8 cellular contexts compared by ENCODE assay signal in genomic region chr13:113928701-113929627, GRCh38. TPM values are rescaled to one million over a fixed set of nuclear protein-coding genes. Genes with fewer than 3 reads are reported as not detected.
DNase-seq lines count a peak whose midpoint lies in the region; FAIRE-seq and TF ChIP-seq lines count a peak whose summit lies in the region.

No MANE protein-coding gene starts in this region.

- no peak overlapping the region for H3K4me3 ChIP-seq in liver (ENCODE audit: low read depth in 1 of 3, low read length in 3 of 3)
- H3K4me3 ChIP-seq in thyroid gland (replicated peaks in 1 of 3) = no peak overlapping the region

- H3K9me3 ChIP-seq in liver (ENCODE audit: control insufficient read depth in 4 of 4, low read length in 3 of 4) (no peaks in the 10 kb centered on the region), thyroid gland (no peaks in the 10 kb centered on the region)

- TF ChIP-seq RAD21 in liver (IDR thresholded peaks at IDR 0.05) = no peak

- no peak for FAIRE-seq in GM12892 (lab: Jason Lieb, UNC)

- H3K4me1 ChIP-seq in liver (ENCODE audit: control insufficient read depth in 4 of 4, insufficient read depth in 4 of 4, low read length in 3 of 4) (no peaks in the 10 kb centered on the region), thyroid gland (peaks cover 12 to 24% of the 10 kb centered on the region in 2 donors)

- 74% methylated on average over 26 of the region's 26 CpGs for WGBS in liver
- WGBS in thyroid gland, 2 donors = 50 to 100% methylated on average over 1 to 23 of the region's 26 CpGs

- no peak for TF ChIP-seq CTCF in liver (IDR thresholded peaks at IDR 0.05; ENCODE audit: low read depth, low read length, missing input control)
- no peak for TF ChIP-seq CTCF in thyroid gland (IDR thresholded peaks at IDR 0.05)

- no peak for TF ChIP-seq POLR2A in thyroid gland (IDR thresholded peaks at IDR 0.05)
- no peak for TF ChIP-seq POLR2A in GM12892 (IDR thresholded peaks at IDR 0.05; ENCODE audit: low read depth, low read length)

- no peak overlapping the region for H3K9ac ChIP-seq in liver (ENCODE audit: low read depth in 1 of 2, low read length in 2 of 2)

- intact Hi-C loops in thyroid gland (cut with DNase I) = no loop called here

- H3K27ac ChIP-seq in liver (ENCODE audit: low read depth in 1 of 2, low read length in 2 of 2) (no peak overlapping the region), thyroid gland (peak overlapping the region in 2 of 3 donors; percentile 7 to 33)

- DNase-seq in LHCN-M2 (ENCODE audit: low read depth) (peak; percentile 90), dermis blood vessel endothelial cell (peak; percentile 21), thyroid gland (peak; percentile 91 to 92), GM12892 (ENCODE audit: insufficient read length) (no peak), NCI-H69 (lab: John Stamatoyannopoulos, UW) (no peak), NCI-H446 treated with DMSO at 0.1 percent for 48 hours (lab: John Stamatoyannopoulos, UW) (no peak), LoVo (ENCODE audit: low spot score) (no peak)

- H3K36me3 ChIP-seq in liver (ENCODE audit: control insufficient read depth in 4 of 4, insufficient read depth in 3 of 4, low read depth in 1 of 4, low read length in 3 of 4) (no peaks in the 10 kb centered on the region), thyroid gland (no peaks in the 10 kb centered on the region)

- H3K27me3 ChIP-seq in liver (ENCODE audit: control insufficient read depth in 4 of 4, insufficient read depth in 4 of 4, low read length in 3 of 4) = no peaks in the 10 kb centered on the region
- no peaks in the 10 kb centered on the region for H3K27me3 ChIP-seq in thyroid gland

TF ChIP-seq in liver, 16 proteins besides CTCF, POLR2A, EP300 and RAD21:
- TF ChIP-seq NR2F2 (IDR thresholded peaks at IDR 0.05) (peak; percentile 79), FOXA2 (IDR thresholded peaks at IDR 0.05) (no peak)
- TF ChIP-seq, protein P1, sequence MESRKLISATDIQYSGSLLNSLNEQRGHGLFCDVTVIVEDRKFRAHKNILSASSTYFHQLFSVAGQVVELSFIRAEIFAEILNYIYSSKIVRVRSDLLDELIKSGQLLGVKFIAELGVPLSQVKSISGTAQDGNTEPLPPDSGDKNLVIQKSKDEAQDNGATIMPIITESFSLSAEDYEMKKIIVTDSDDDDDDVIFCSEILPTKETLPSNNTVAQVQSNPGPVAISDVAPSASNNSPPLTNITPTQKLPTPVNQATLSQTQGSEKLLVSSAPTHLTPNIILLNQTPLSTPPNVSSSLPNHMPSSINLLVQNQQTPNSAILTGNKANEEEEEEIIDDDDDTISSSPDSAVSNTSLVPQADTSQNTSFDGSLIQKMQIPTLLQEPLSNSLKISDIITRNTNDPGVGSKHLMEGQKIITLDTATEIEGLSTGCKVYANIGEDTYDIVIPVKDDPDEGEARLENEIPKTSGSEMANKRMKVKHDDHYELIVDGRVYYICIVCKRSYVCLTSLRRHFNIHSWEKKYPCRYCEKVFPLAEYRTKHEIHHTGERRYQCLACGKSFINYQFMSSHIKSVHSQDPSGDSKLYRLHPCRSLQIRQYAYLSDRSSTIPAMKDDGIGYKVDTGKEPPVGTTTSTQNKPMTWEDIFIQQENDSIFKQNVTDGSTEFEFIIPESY (IDR thresholded peaks at IDR 0.05) = no peak

RNA-seq across cellular contexts. Expression of gene C13orf46, which starts 44.9 kb away (rescaled TPM):
- total RNA-seq in LHCN-M2 (2014; rRNA removed) (0.11 and 0.13 TPM in 2 replicates), dermis blood vessel endothelial cell (0.17 and 0.28 TPM in 2 replicates), liver (under 1 TPM in 1 of 2 donors, not detected in 1; 0.17 TPM), thyroid gland (1 to 10 TPM in 3 of 4 donors, under 1 TPM in 1; 0.67 to 9.4 (median 4.3) TPM)
- 0.97 TPM for polyA plus RNA-seq in LHCN-M2 (2012)
- polyA plus RNA-seq in liver = under 1 TPM in 1 of 2 donors, not detected in 1; 0.10 TPM
- 0.08 TPM for polyA plus RNA-seq in GM12892 (2012; ENCODE audit: missing spikeins)

Comparison
In these comparisons a context has a peak if more than half of its experiments do, and no peak if none do; other contexts are left out.
1. DNase-seq: peak in LHCN-M2 (single experiment), dermis blood vessel endothelial cell (single experiment) and thyroid gland (2 of 2); none in GM12892 (single experiment), NCI-H69 (single experiment), NCI-H446 treated with DMSO at 0.1 percent for 48 hours (single experiment) and LoVo (single experiment).
2. H3K27ac ChIP-seq: peak in thyroid gland (2 of 3); none in liver (0 of 2).